ENCODE assay signal across 2 cellular contexts in the genomic region with DNA sequence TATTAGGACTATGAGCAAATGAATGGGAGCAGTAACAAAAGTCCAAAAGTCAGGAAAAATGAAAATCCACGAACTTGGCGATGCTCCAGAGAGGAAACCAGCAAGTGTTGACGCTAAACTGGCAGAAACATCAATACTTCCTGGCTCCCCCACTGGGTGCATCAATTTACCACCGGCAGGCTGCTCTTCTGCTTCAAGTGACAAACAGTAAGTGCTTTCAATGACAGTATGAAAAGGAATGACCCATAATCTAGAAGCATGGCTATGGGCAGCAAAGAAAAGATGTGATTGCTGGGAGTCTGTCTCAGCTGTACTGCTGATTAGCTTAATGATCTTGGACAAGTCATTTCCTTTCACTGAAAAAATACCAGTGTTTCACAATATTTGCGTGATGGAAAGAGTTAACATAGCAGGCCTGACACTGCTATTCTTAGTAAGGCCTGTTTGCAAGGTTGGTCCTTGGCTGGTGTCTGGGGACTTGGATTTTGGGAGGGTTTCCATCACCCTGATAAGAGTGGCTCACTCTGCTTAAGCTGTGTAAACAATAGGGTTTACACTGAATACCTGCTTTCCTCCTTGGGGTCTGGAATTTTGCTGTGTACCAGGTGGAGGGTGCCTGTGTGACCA.
TF ChIP-seq lines count a peak whose summit lies in the region.

No MANE protein-coding gene starts in this region.

TF ChIP-seq in SK-N-SH treated with all-trans-retinoic acid at 6 μM for 48 hours, 23 proteins besides CTCF, POLR2A, EP300 and RAD21 (continued from another document):
- no peak for TF ChIP-seq ARNTL (CRISPR knock-in tag; IDR thresholded peaks at IDR 0.05; ENCODE audit: borderline replicate concordance, low read depth)
- TF ChIP-seq ISL1 (CRISPR knock-in tag; IDR thresholded peaks at IDR 0.05), result no peak
- TF ChIP-seq TCF4 (CRISPR knock-in tag; IDR thresholded peaks at IDR 0.05; ENCODE audit: borderline replicate concordance), result no peak
- no peak for TF ChIP-seq OSR1 (CRISPR knock-in tag; IDR thresholded peaks at IDR 0.05)
- no peak for TF ChIP-seq PPARA (CRISPR knock-in tag; IDR thresholded peaks at IDR 0.05; ENCODE audit: borderline replicate concordance)
- TF ChIP-seq TOX (CRISPR knock-in tag; IDR thresholded peaks at IDR 0.05; ENCODE audit: borderline replicate concordance), result no peak

TF ChIP-seq in HepG2, 621 proteins besides CTCF, POLR2A, EP300 and RAD21 (continued from another document):
- TF ChIP-seq, protein P1, sequence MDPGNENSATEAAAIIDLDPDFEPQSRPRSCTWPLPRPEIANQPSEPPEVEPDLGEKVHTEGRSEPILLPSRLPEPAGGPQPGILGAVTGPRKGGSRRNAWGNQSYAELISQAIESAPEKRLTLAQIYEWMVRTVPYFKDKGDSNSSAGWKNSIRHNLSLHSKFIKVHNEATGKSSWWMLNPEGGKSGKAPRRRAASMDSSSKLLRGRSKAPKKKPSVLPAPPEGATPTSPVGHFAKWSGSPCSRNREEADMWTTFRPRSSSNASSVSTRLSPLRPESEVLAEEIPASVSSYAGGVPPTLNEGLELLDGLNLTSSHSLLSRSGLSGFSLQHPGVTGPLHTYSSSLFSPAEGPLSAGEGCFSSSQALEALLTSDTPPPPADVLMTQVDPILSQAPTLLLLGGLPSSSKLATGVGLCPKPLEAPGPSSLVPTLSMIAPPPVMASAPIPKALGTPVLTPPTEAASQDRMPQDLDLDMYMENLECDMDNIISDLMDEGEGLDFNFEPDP (CRISPR knock-in tag; conservative IDR thresholded peaks at IDR 0.05), result no peak
- TF ChIP-seq CEBPB (IDR thresholded peaks at IDR 0.05; ENCODE audit: borderline replicate concordance, low read depth, low read length), result 0 out of 2 replicates have a peak, but pooled peaks have one; percentile 11
- TF ChIP-seq, protein P2, sequence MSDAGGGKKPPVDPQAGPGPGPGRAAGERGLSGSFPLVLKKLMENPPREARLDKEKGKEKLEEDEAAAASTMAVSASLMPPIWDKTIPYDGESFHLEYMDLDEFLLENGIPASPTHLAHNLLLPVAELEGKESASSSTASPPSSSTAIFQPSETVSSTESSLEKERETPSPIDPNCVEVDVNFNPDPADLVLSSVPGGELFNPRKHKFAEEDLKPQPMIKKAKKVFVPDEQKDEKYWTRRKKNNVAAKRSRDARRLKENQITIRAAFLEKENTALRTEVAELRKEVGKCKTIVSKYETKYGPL (CRISPR knock-in tag; IDR thresholded peaks at IDR 0.05), result no peak
